ENCODE assay signal across 17 cellular contexts in genomic region chr22:50456466-50457234, GRCh38. TPM values are rescaled to one million over a fixed set of nuclear protein-coding genes. Genes with fewer than 3 reads are reported as not detected.
DNase-seq lines count a peak whose midpoint lies in the region; ATAC-seq, FAIRE-seq and TF ChIP-seq lines count a peak whose summit lies in the region.
"Had no signal": no experiment of that assay in that cellular context is flagged by ENCODE, and none has a peak within 500 bp of the region (broad histone marks: within the 10 kb centered on the region; RNA-seq: fewer than 3 reads in every experiment).

No MANE protein-coding gene starts in this region.

- peak; percentile 52; the same call in 1 of the 2 replicates for TF ChIP-seq RAD21 in HepG2 (CRISPR knock-in tag; IDR thresholded peaks at IDR 0.05)

- no peak overlapping the region for H3K56ac ChIP-seq in H9 (ENCODE audit: insufficient read length, low read depth, low read length)

- H3K4me1 ChIP-seq in H9 (ENCODE audit: insufficient read depth, low read length) = no peaks in the 10 kb centered on the region
- no peaks in the 10 kb centered on the region for H3K4me1 ChIP-seq in HepG2 (ENCODE audit: insufficient read depth, low read length)
- H3K4me1 ChIP-seq: upper lobe of left lung had no signal

- no peak overlapping the region for H4K5ac ChIP-seq in H9 (ENCODE audit: insufficient read length, low read depth, low read length)

- BruUV-seq in HepG2 (replicated peaks; lab: Mats Ljungman, UMichigan) = no TSS peak

- H3K9ac ChIP-seq in H9 (ENCODE audit: extremely low read depth, insufficient read length, low read length) (no peak overlapping the region), HepG2 (ENCODE audit: insufficient read depth, low read depth, low read length) (no peak overlapping the region)

- no peaks in the 10 kb centered on the region for H3K4me1 Mint-ChIP-seq in H9
- no peaks in the 10 kb centered on the region for H3K4me1 Mint-ChIP-seq in activated B cell treated with CpG ODN at 0.5 μM for 24 hours
- H3K4me1 Mint-ChIP-seq in nephron progenitor cell = no peaks in the 10 kb centered on the region

- no peak overlapping the region for H2BK15ac ChIP-seq in H9 (ENCODE audit: low read depth, low read length)

- intact Hi-C loops in activated B cell treated with CpG ODN at 0.5 μM for 24 hours (cut with micrococcal nuclease) (loop anchor here (5.0 kb wide), 1 partner anchor 41 kb away; no protein-coding TSS in a partner anchor), HepG2 (cut with micrococcal nuclease; ENCODE audit: unreplicated experiment) (no loop called here)

- H2BK120ac ChIP-seq in H9 (ENCODE audit: low read depth, low read length, poor library complexity, severe bottlenecking) = no peak overlapping the region

- no peaks in the 10 kb centered on the region for H3K27me3 ChIP-seq in H9 (ENCODE audit: insufficient read depth, low read length)
- H3K27me3 ChIP-seq in HepG2 (ENCODE audit: control insufficient read depth in 1 of 2, insufficient read depth in 2 of 2, low read length in 2 of 2) = no peaks in the 10 kb centered on the region
- H3K27me3 ChIP-seq: upper lobe of left lung had no signal

- peaks cover 27 to 74% (median 70%) of the 10 kb centered on the region in 3 experiments for H3K36me3 Mint-ChIP-seq in H9 (ENCODE audit: insufficient read depth in 1 of 3, low read depth in 3 of 3)
- peaks cover 74% of the 10 kb centered on the region for H3K36me3 Mint-ChIP-seq in activated B cell treated with CpG ODN at 0.5 μM for 24 hours (ENCODE audit: low read depth)
- H3K36me3 Mint-ChIP-seq in nephron progenitor cell (ENCODE audit: low read depth) = peaks cover 29% of the 10 kb centered on the region

- no peak overlapping the region for H2AFZ ChIP-seq in H9 (ENCODE audit: low read length)
- no peak overlapping the region for H2AFZ ChIP-seq in HepG2 (ENCODE audit: low read length)

- H4K8ac ChIP-seq in H9 (replicated peaks; ENCODE audit: insufficient read length, low read depth, low read length) = no peak overlapping the region

- in situ Hi-C loops in HepG2 (cut with HindIII; ENCODE audit: extremely low pct_ligation_motif_present, low pct_unique_long_range_greater_than_20kb) = no loop called here

- TF ChIP-seq EP300 in HepG2 (IDR thresholded peaks at IDR 0.05; ENCODE audit: low read depth in 2 of 2, low read length in 2 of 2) = no peak
- TF ChIP-seq EP300 in HepG2 (CRISPR knock-in tag; IDR thresholded peaks at IDR 0.05; ENCODE audit: borderline replicate concordance) = no peak

- no peak overlapping the region for H4K91ac ChIP-seq in H9 (ENCODE audit: insufficient read length, low read depth, low read length)

- ATAC-seq in activated B cell treated with CpG ODN at 0.5 μM for 24 hours (ENCODE audit: low read depth) = peak; percentile 45
- ATAC-seq in HepG2 = peak; percentile 35
- ATAC-seq in HG03045 (IDR thresholded peaks at IDR 0.05; ENCODE audit: unreplicated experiment) = no peak
- no peak for ATAC-seq in HG02798 (IDR thresholded peaks at IDR 0.05; ENCODE audit: poor library complexity, unreplicated experiment)

- no peak overlapping the region for H3K14ac ChIP-seq in H9 (ENCODE audit: insufficient read depth, low read length)

- no peak overlapping the region for H2AK5ac ChIP-seq in H9 (ENCODE audit: insufficient read length, low read length)

- TF ChIP-seq CTCF in D721Med (IDR thresholded peaks at IDR 0.05; ENCODE audit: insufficient read depth, missing control alignments) (peak; percentile 8), H9 (conservative IDR thresholded peaks at IDR 0.05) (peak; percentile 61), activated B cell treated with CpG ODN at 0.5 μM for 24 hours (IDR thresholded peaks at IDR 0.05) (no peak), HepG2 (CRISPR knock-in tag; IDR thresholded peaks at IDR 0.05) (peak; percentile 64), nephron progenitor cell (IDR thresholded peaks at IDR 0.05) (no peak)

- no peak overlapping the region for H3T11ph ChIP-seq in H9 (ENCODE audit: low read length)

- POLR2A ChIA-PET in activated B cell treated with CpG ODN at 0.5 μM for 24 hours (lab: Charles Lee) = interaction anchor here (0.8 kb wide), 1 partner anchor 51 kb away, joined by 3 read pairs; the partner anchor contains the start of genes LMF2 and NCAPH2
- POLR2A ChIA-PET in HepG2 (lab: Yijun Ruan, JAX) = no interaction called here

- TF ChIP-seq POLR2A in HepG2 (IDR thresholded peaks at IDR 0.05; ENCODE audit: insufficient read depth in 1 of 2, low read depth in 2 of 2, low read length in 2 of 2) = no peak

- H3K79me2 ChIP-seq in H9 (ENCODE audit: insufficient read depth, low read length) (no peaks in the 10 kb centered on the region), HepG2 (ENCODE audit: insufficient read depth, low read length) (no peaks in the 10 kb centered on the region)

- peak overlapping the region in 1 of 3 experiments; percentile 73; a peak in 2 of 7 replicates for H3K27ac Mint-ChIP-seq in H9
- H3K27ac Mint-ChIP-seq in activated B cell treated with CpG ODN at 0.5 μM for 24 hours = peak overlapping the region; percentile 64
- H3K27ac Mint-ChIP-seq in nephron progenitor cell = no peak overlapping the region

- H2BK5ac ChIP-seq in H9 (ENCODE audit: insufficient read length, low read length) = no peak overlapping the region

- H3K9me3 ChIP-seq in H9 (ENCODE audit: control insufficient read depth, low read depth, low read length) = no peaks in the 10 kb centered on the region
- H3K9me3 ChIP-seq in HepG2 (ENCODE audit: low read length) = no peaks in the 10 kb centered on the region
- H3K9me3 ChIP-seq: upper lobe of left lung had no signal

- H3K4me2 ChIP-seq in H9 (ENCODE audit: insufficient read depth, insufficient read length, low read length) = no peak overlapping the region
- no peak overlapping the region for H3K4me2 ChIP-seq in HepG2 (ENCODE audit: low read depth, low read length)

- H3K4ac ChIP-seq in H9 (ENCODE audit: low read depth, low read length) = no peak overlapping the region

- H4K20me1 ChIP-seq in H9 (ENCODE audit: control insufficient read depth, insufficient read depth, insufficient read length) = peaks cover 5% of the 10 kb centered on the region
- H4K20me1 ChIP-seq in HepG2 (ENCODE audit: insufficient read depth, low read length) = no peaks in the 10 kb centered on the region

- H3K9me3 Mint-ChIP-seq in H9 (no peaks in the 10 kb centered on the region; a peak in 1 of 5 replicates), activated B cell treated with CpG ODN at 0.5 μM for 24 hours (no peaks in the 10 kb centered on the region), nephron progenitor cell (no peaks in the 10 kb centered on the region)

- WGBS in H9 (ENCODE audit: extremely low coverage, insufficient read length, low lambda C conversion rate) = no CpG with 5 or more reads among the region's 34 CpGs
- WGBS in HepG2 (ENCODE audit: low lambda C conversion rate) = 97% methylated on average over 22 of the region's 34 CpGs

- H2BK12ac ChIP-seq in H9 (ENCODE audit: insufficient read length, low read depth, low read length) = no peak overlapping the region

- no peaks in the 10 kb centered on the region for H3K27me3 Mint-ChIP-seq in H9 (ENCODE audit: low read depth)
- H3K27me3 Mint-ChIP-seq in activated B cell treated with CpG ODN at 0.5 μM for 24 hours = no peaks in the 10 kb centered on the region
- H3K27me3 Mint-ChIP-seq in nephron progenitor cell (ENCODE audit: low read depth, poor library complexity) = peaks cover 4% of the 10 kb centered on the region

- H3K4me3 Mint-ChIP-seq in H9 (no peak overlapping the region), activated B cell treated with CpG ODN at 0.5 μM for 24 hours (no peak overlapping the region), nephron progenitor cell (no peak overlapping the region)

- H2BK20ac ChIP-seq in H9 (ENCODE audit: low read depth, low read length, poor library complexity, severe bottlenecking) = no peak overlapping the region

- DNase-seq in D721Med (ENCODE audit: insufficient read length, low spot score) (no peak), H9 (peak; percentile 53), activated B cell treated with CpG ODN at 0.5 μM for 24 hours (no peak), HepG2 (ENCODE audit: low spot score) (no peak), nephron progenitor cell (no peak), NCI-H1048 (lab: John Stamatoyannopoulos, UW) (no peak)
- DNase-seq: activated T-cell treated with anti-CD3 and anti-CD28 coated beads, Interleukin-2, amount 50 U/mL, for 48 hours; NCI-H1092; NCI-H82; posterior cingulate gyrus; T-helper 2 cell had no signal

- peaks cover 27 to 52% of the 10 kb centered on the region in 2 experiments; a peak in 4 of 5 replicates for H3K36me3 ChIP-seq in HepG2 (replicated peaks in 1 of 2; ENCODE audit: control insufficient read depth in 1 of 2, insufficient read depth in 2 of 2, low read length in 2 of 2)

- H3K23ac ChIP-seq in H9 (ENCODE audit: insufficient read length, low read depth, low read length) = no peak overlapping the region

- H3K27ac ChIP-seq in H9 (ENCODE audit: insufficient read length, low read depth, low read length) = no peak overlapping the region
- no peak overlapping the region for H3K27ac ChIP-seq in HepG2 (ENCODE audit: extremely low read length, insufficient read depth, low read length)
- H3K27ac ChIP-seq: upper lobe of left lung had no signal

- no peaks in the 10 kb centered on the region for H3K23me2 ChIP-seq in H9 (ENCODE audit: insufficient read length, low read depth, low read length, poor library complexity, severe bottlenecking)

- FAIRE-seq in D721Med (lab: Jason Lieb, UNC) = no peak
- FAIRE-seq in HepG2 (lab: Jason Lieb, UNC) = no peak

- no peak overlapping the region for H3K18ac ChIP-seq in H9 (ENCODE audit: insufficient read length, low read depth, low read length)

- no peak overlapping the region for H3K4me3 ChIP-seq in HepG2 (replicated peaks in 1 of 3; ENCODE audit: insufficient read depth in 1 of 3, low read depth in 2 of 3, low read length in 3 of 3)
- H3K4me3 ChIP-seq: upper lobe of left lung had no signal

- CTCF ChIA-PET in activated B cell treated with CpG ODN at 0.5 μM for 24 hours (lab: Charles Lee) (interaction anchor here (1.4 to 2.4 kb wide), 3 partner anchors 41 to 164 kb away, joined by 4 to 9 read pairs (median 4); no protein-coding TSS in a partner anchor), HepG2 (lab: Yijun Ruan, JAX; ENCODE audit: low intra/inter-chr PET ratio, low total read pairs) (no interaction called here)

- no peaks in the 10 kb centered on the region for H3K79me1 ChIP-seq in H9 (ENCODE audit: insufficient read depth, low read depth, low read length, poor library complexity, severe bottlenecking)

RNA-seq across cellular contexts. Expression of gene SBF1, which starts 18.2 kb away (rescaled TPM):
- total RNA-seq in H9 (2021) (69.8 and 72.0 TPM in 2 replicates), activated B cell treated with CpG ODN at 0.5 μM for 24 hours (114 and 144 TPM in 2 replicates), HepG2 (2016; rRNA removed; fragmentation: Illumina TruSeq; extraction: Trizol) (21.3 and 40.9 TPM in 2 replicates)
- total RNA-seq in HepG2 (2016; cell fraction: cytosol; rRNA removed; fragmentation: Illumina TruSeq; extraction: Trizol; ENCODE audit: low read depth) = 10.6 and 11.9 TPM in 2 replicates
- total RNA-seq in HepG2 (2016; cell fraction: insoluble cytoplasmic fraction; rRNA removed; fragmentation: Illumina TruSeq; extraction: Trizol) = 18.4 and 42.1 TPM in 2 replicates
- total RNA-seq in HepG2 (2016; cell fraction: membrane; rRNA removed; fragmentation: Illumina TruSeq; extraction: Trizol) = 25.7 and 27.6 TPM in 2 replicates
- total RNA-seq in HepG2 (2016; cell fraction: nucleus; rRNA removed; fragmentation: Illumina TruSeq; extraction: Trizol) = 35.2 and 39.9 TPM in 2 replicates
- 31.7 and 43.3 TPM in 2 replicates for polyA plus RNA-seq in HepG2 (2011; rRNA removed)
- polyA plus RNA-seq in HepG2 (2011; cell fraction: cytosol; rRNA removed) = 23.0 and 36.7 TPM in 2 replicates
- 212 and 268 TPM in 2 replicates for polyA plus RNA-seq in HepG2 (2011; cell fraction: nucleus; rRNA removed)
- polyA plus RNA-seq in HepG2 (2012) = 35.0 and 42.8 TPM in 2 replicates
- polyA plus RNA-seq in HepG2 (2016; cell fraction: cytosol; fragmentation: Illumina TruSeq; extraction: Trizol; ENCODE audit: low read depth) = 5.2 and 5.5 TPM in 2 replicates
- 23.9 and 35.9 TPM in 2 replicates for polyA plus RNA-seq in HepG2 (2016; cell fraction: insoluble cytoplasmic fraction; fragmentation: Illumina TruSeq; extraction: Trizol; ENCODE audit: low read depth)
- polyA plus RNA-seq in HepG2 (2016; cell fraction: membrane; fragmentation: Illumina TruSeq; extraction: Trizol; ENCODE audit: low read depth) = 16.7 and 21.6 TPM in 2 replicates
- 92.6 and 93.2 TPM in 2 replicates for polyA plus RNA-seq in HepG2 (2016; cell fraction: nucleus; fragmentation: Illumina TruSeq; extraction: Trizol; ENCODE audit: insufficient read depth, low read depth)
- 67.4 and 124 TPM in 2 replicates for polyA minus RNA-seq in HepG2 (2011; rRNA and poly(A)+ RNA removed; ENCODE audit: low replicate concordance)
- 36.5 and 37.3 TPM in 2 replicates for polyA minus RNA-seq in HepG2 (2011; cell fraction: cytosol; rRNA and poly(A)+ RNA removed)
- 65.0 and 67.6 TPM in 2 replicates for polyA minus RNA-seq in HepG2 (2011; cell fraction: nucleus; rRNA and poly(A)+ RNA removed)

RNA-seq across cellular contexts. Expression of gene ADM2, which starts 24.7 kb away (rescaled TPM):
- 11.4 and 11.9 TPM in 2 replicates for total RNA-seq in H9 (2021)
- 5.1 and 5.2 TPM in 2 replicates for total RNA-seq in activated B cell treated with CpG ODN at 0.5 μM for 24 hours
- 0.76 and 1.2 TPM in 2 replicates for total RNA-seq in HepG2 (2016; rRNA removed; fragmentation: Illumina TruSeq; extraction: Trizol)
- 0.10 and 0.18 TPM in 2 replicates for total RNA-seq in HepG2 (2016; cell fraction: cytosol; rRNA removed; fragmentation: Illumina TruSeq; extraction: Trizol; ENCODE audit: low read depth)
- total RNA-seq in HepG2 (2016; cell fraction: insoluble cytoplasmic fraction; rRNA removed; fragmentation: Illumina TruSeq; extraction: Trizol) = 0.68 and 1.4 TPM in 2 replicates
- total RNA-seq in HepG2 (2016; cell fraction: membrane; rRNA removed; fragmentation: Illumina TruSeq; extraction: Trizol) = 0.68 and 0.83 TPM in 2 replicates
- total RNA-seq in HepG2 (2016; cell fraction: nucleus; rRNA removed; fragmentation: Illumina TruSeq; extraction: Trizol) = 1.3 and 1.9 TPM in 2 replicates
- 3.0 and 4.0 TPM in 2 replicates for polyA plus RNA-seq in HepG2 (2011; rRNA removed)
- 2.7 and 2.8 TPM in 2 replicates for polyA plus RNA-seq in HepG2 (2011; cell fraction: cytosol; rRNA removed)
- polyA plus RNA-seq in HepG2 (2011; cell fraction: nucleus; rRNA removed) = 7.0 and 9.2 TPM in 2 replicates
- 3.7 and 10.8 TPM in 2 replicates for polyA plus RNA-seq in HepG2 (2012)
- 0.40 and 0.43 TPM in 2 replicates for polyA plus RNA-seq in HepG2 (2016; cell fraction: cytosol; fragmentation: Illumina TruSeq; extraction: Trizol; ENCODE audit: low read depth)
- 1.3 and 1.6 TPM in 2 replicates for polyA plus RNA-seq in HepG2 (2016; cell fraction: insoluble cytoplasmic fraction; fragmentation: Illumina TruSeq; extraction: Trizol; ENCODE audit: low read depth)
- polyA plus RNA-seq in HepG2 (2016; cell fraction: membrane; fragmentation: Illumina TruSeq; extraction: Trizol; ENCODE audit: low read depth) = 0.73 and 0.76 TPM in 2 replicates
- 6.0 and 6.1 TPM in 2 replicates for polyA plus RNA-seq in HepG2 (2016; cell fraction: nucleus; fragmentation: Illumina TruSeq; extraction: Trizol; ENCODE audit: insufficient read depth, low read depth)
- 0.94 and 3.6 TPM in 2 replicates for polyA minus RNA-seq in HepG2 (2011; rRNA and poly(A)+ RNA removed; ENCODE audit: low replicate concordance)
- 3.0 and 3.9 TPM in 2 replicates for polyA minus RNA-seq in HepG2 (2011; cell fraction: cytosol; rRNA and poly(A)+ RNA removed)
- polyA minus RNA-seq in HepG2 (2011; cell fraction: nucleus; rRNA and poly(A)+ RNA removed) = 2.7 and 3.0 TPM in 2 replicates

RNA-seq across cellular contexts. Expression of gene MIOX, which starts 30.0 kb away (rescaled TPM):
- total RNA-seq in H9 (2021) = 1.4 and 1.5 TPM in 2 replicates
- total RNA-seq in activated B cell treated with CpG ODN at 0.5 μM for 24 hours = 0.15 and 0.22 TPM in 2 replicates
- 1.2 and 1.5 TPM in 2 replicates for total RNA-seq in HepG2 (2016; rRNA removed; fragmentation: Illumina TruSeq; extraction: Trizol)
- 1.2 and 1.7 TPM in 2 replicates for total RNA-seq in HepG2 (2016; cell fraction: cytosol; rRNA removed; fragmentation: Illumina TruSeq; extraction: Trizol; ENCODE audit: low read depth)
- total RNA-seq in HepG2 (2016; cell fraction: insoluble cytoplasmic fraction; rRNA removed; fragmentation: Illumina TruSeq; extraction: Trizol) = 1.3 and 2.0 TPM in 2 replicates
- 1.9 and 2.9 TPM in 2 replicates for total RNA-seq in HepG2 (2016; cell fraction: membrane; rRNA removed; fragmentation: Illumina TruSeq; extraction: Trizol)
- total RNA-seq in HepG2 (2016; cell fraction: nucleus; rRNA removed; fragmentation: Illumina TruSeq; extraction: Trizol) = 1.7 and 2.7 TPM in 2 replicates
- polyA plus RNA-seq in HepG2 (2011; rRNA removed) = 2.9 and 5.0 TPM in 2 replicates
- polyA plus RNA-seq in HepG2 (2011; cell fraction: cytosol; rRNA removed) = 2.3 and 3.0 TPM in 2 replicates
- polyA plus RNA-seq in HepG2 (2011; cell fraction: nucleus; rRNA removed) = 27.0 and 27.4 TPM in 2 replicates
- polyA plus RNA-seq in HepG2 (2012) = 1.8 and 3.2 TPM in 2 replicates
- 2.6 and 2.7 TPM in 2 replicates for polyA plus RNA-seq in HepG2 (2016; cell fraction: cytosol; fragmentation: Illumina TruSeq; extraction: Trizol; ENCODE audit: low read depth)
- 1.4 and 1.6 TPM in 2 replicates for polyA plus RNA-seq in HepG2 (2016; cell fraction: insoluble cytoplasmic fraction; fragmentation: Illumina TruSeq; extraction: Trizol; ENCODE audit: low read depth)
- polyA plus RNA-seq in HepG2 (2016; cell fraction: membrane; fragmentation: Illumina TruSeq; extraction: Trizol; ENCODE audit: low read depth) = 1.6 and 1.8 TPM in 2 replicates
- 3.9 and 5.8 TPM in 2 replicates for polyA plus RNA-seq in HepG2 (2016; cell fraction: nucleus; fragmentation: Illumina TruSeq; extraction: Trizol; ENCODE audit: insufficient read depth, low read depth)
- 5.0 TPM in 1 of 2 replicates, not detected in the other for polyA minus RNA-seq in HepG2 (2011; rRNA and poly(A)+ RNA removed; ENCODE audit: low replicate concordance)
- 1.1 TPM in 1 of 2 replicates, not detected in the other for polyA minus RNA-seq in HepG2 (2011; cell fraction: cytosol; rRNA and poly(A)+ RNA removed)
- 1.2 and 2.2 TPM in 2 replicates for polyA minus RNA-seq in HepG2 (2011; cell fraction: nucleus; rRNA and poly(A)+ RNA removed)
- total RNA-seq: cardiac septum, H4, liver, upper lobe of left lung had no signal
- polyA plus RNA-seq: liver had no signal

RNA-seq across cellular contexts. Expression of gene LMF2, which starts 50.9 kb away (rescaled TPM):
- total RNA-seq in H9 (2021) (43.6 and 46.0 TPM in 2 replicates), activated B cell treated with CpG ODN at 0.5 μM for 24 hours (76.6 and 81.0 TPM in 2 replicates), HepG2 (2016; rRNA removed; fragmentation: Illumina TruSeq; extraction: Trizol) (10.2 and 30.6 TPM in 2 replicates)
- total RNA-seq in HepG2 (2016; cell fraction: cytosol; rRNA removed; fragmentation: Illumina TruSeq; extraction: Trizol; ENCODE audit: low read depth) = 6.3 and 7.5 TPM in 2 replicates
- 8.1 and 32.3 TPM in 2 replicates for total RNA-seq in HepG2 (2016; cell fraction: insoluble cytoplasmic fraction; rRNA removed; fragmentation: Illumina TruSeq; extraction: Trizol)
- total RNA-seq in HepG2 (2016; cell fraction: membrane; rRNA removed; fragmentation: Illumina TruSeq; extraction: Trizol) = 12.9 and 13.8 TPM in 2 replicates
- 37.5 and 43.9 TPM in 2 replicates for total RNA-seq in HepG2 (2016; cell fraction: nucleus; rRNA removed; fragmentation: Illumina TruSeq; extraction: Trizol)
- 23.3 and 37.9 TPM in 2 replicates for polyA plus RNA-seq in HepG2 (2011; rRNA removed)
- polyA plus RNA-seq in HepG2 (2011; cell fraction: cytosol; rRNA removed) = 18.2 and 36.8 TPM in 2 replicates
- polyA plus RNA-seq in HepG2 (2011; cell fraction: nucleus; rRNA removed) = 284 and 409 TPM in 2 replicates
- polyA plus RNA-seq in HepG2 (2012) = 20.6 and 26.6 TPM in 2 replicates
- polyA plus RNA-seq in HepG2 (2016; cell fraction: cytosol; fragmentation: Illumina TruSeq; extraction: Trizol; ENCODE audit: low read depth) = 9.6 and 9.7 TPM in 2 replicates
- 10.4 and 13.2 TPM in 2 replicates for polyA plus RNA-seq in HepG2 (2016; cell fraction: insoluble cytoplasmic fraction; fragmentation: Illumina TruSeq; extraction: Trizol; ENCODE audit: low read depth)
- 11.7 and 14.1 TPM in 2 replicates for polyA plus RNA-seq in HepG2 (2016; cell fraction: membrane; fragmentation: Illumina TruSeq; extraction: Trizol; ENCODE audit: low read depth)
- 103 and 105 TPM in 2 replicates for polyA plus RNA-seq in HepG2 (2016; cell fraction: nucleus; fragmentation: Illumina TruSeq; extraction: Trizol; ENCODE audit: insufficient read depth, low read depth)
- polyA minus RNA-seq in HepG2 (2011; rRNA and poly(A)+ RNA removed; ENCODE audit: low replicate concordance) = 33.1 and 122 TPM in 2 replicates
- 51.0 and 56.0 TPM in 2 replicates for polyA minus RNA-seq in HepG2 (2011; cell fraction: cytosol; rRNA and poly(A)+ RNA removed)
- 27.5 and 28.8 TPM in 2 replicates for polyA minus RNA-seq in HepG2 (2011; cell fraction: nucleus; rRNA and poly(A)+ RNA removed)

RNA-seq across cellular contexts. Expression of gene NCAPH2, which starts 51.4 kb away (rescaled TPM):
- total RNA-seq in H9 (2021) (76.2 and 78.1 TPM in 2 replicates), activated B cell treated with CpG ODN at 0.5 μM for 24 hours (63.9 and 68.2 TPM in 2 replicates), HepG2 (2016; rRNA removed; fragmentation: Illumina TruSeq; extraction: Trizol) (44.1 and 64.4 TPM in 2 replicates)
- total RNA-seq in HepG2 (2016; cell fraction: cytosol; rRNA removed; fragmentation: Illumina TruSeq; extraction: Trizol; ENCODE audit: low read depth) = 21.9 and 25.9 TPM in 2 replicates
- 38.6 and 60.9 TPM in 2 replicates for total RNA-seq in HepG2 (2016; cell fraction: insoluble cytoplasmic fraction; rRNA removed; fragmentation: Illumina TruSeq; extraction: Trizol)
- 36.3 and 40.8 TPM in 2 replicates for total RNA-seq in HepG2 (2016; cell fraction: membrane; rRNA removed; fragmentation: Illumina TruSeq; extraction: Trizol)
- total RNA-seq in HepG2 (2016; cell fraction: nucleus; rRNA removed; fragmentation: Illumina TruSeq; extraction: Trizol) = 55.8 and 71.9 TPM in 2 replicates
- polyA plus RNA-seq in HepG2 (2011; rRNA removed) = 27.6 and 28.1 TPM in 2 replicates
- polyA plus RNA-seq in HepG2 (2011; cell fraction: cytosol; rRNA removed) = 14.9 and 27.9 TPM in 2 replicates
- 133 and 198 TPM in 2 replicates for polyA plus RNA-seq in HepG2 (2011; cell fraction: nucleus; rRNA removed)
- polyA plus RNA-seq in HepG2 (2012) = 18.5 and 22.1 TPM in 2 replicates
- 19.2 and 20.6 TPM in 2 replicates for polyA plus RNA-seq in HepG2 (2016; cell fraction: cytosol; fragmentation: Illumina TruSeq; extraction: Trizol; ENCODE audit: low read depth)
- polyA plus RNA-seq in HepG2 (2016; cell fraction: insoluble cytoplasmic fraction; fragmentation: Illumina TruSeq; extraction: Trizol; ENCODE audit: low read depth) = 35.4 and 35.6 TPM in 2 replicates
- 30.3 and 30.4 TPM in 2 replicates for polyA plus RNA-seq in HepG2 (2016; cell fraction: membrane; fragmentation: Illumina TruSeq; extraction: Trizol; ENCODE audit: low read depth)
- polyA plus RNA-seq in HepG2 (2016; cell fraction: nucleus; fragmentation: Illumina TruSeq; extraction: Trizol; ENCODE audit: insufficient read depth, low read depth) = 141 and 144 TPM in 2 replicates
- 32.7 and 68.1 TPM in 2 replicates for polyA minus RNA-seq in HepG2 (2011; rRNA and poly(A)+ RNA removed; ENCODE audit: low replicate concordance)
- 16.6 and 22.2 TPM in 2 replicates for polyA minus RNA-seq in HepG2 (2011; cell fraction: cytosol; rRNA and poly(A)+ RNA removed)
- 13.8 and 21.0 TPM in 2 replicates for polyA minus RNA-seq in HepG2 (2011; cell fraction: nucleus; rRNA and poly(A)+ RNA removed)

Comparison
In these comparisons a context has a peak if more than half of its experiments do, and no peak if none do; other contexts are left out.
1. CTCF ChIP-seq: peak in D721Med (single experiment), H9 (single experiment) and HepG2 (single experiment); none in activated B cell treated with CpG ODN at 0.5 μM for 24 hours (single experiment) and nephron progenitor cell (single experiment).
2. ATAC-seq: peak in activated B cell treated with CpG ODN at 0.5 μM for 24 hours (single experiment) and HepG2 (single experiment); none in HG03045 (single experiment) and HG02798 (single experiment).